8 cellular contexts compared by ENCODE assay signal in genomic region chr6:96899019-96899418, GRCh38. TPM values are rescaled to one million over a fixed set of nuclear protein-coding genes. Genes with fewer than 3 reads are reported as not detected.
A peak's percentile ranks its signal among the peaks of the same experiment; 100 is the strongest.
DNase-seq lines count a peak whose midpoint lies in the region; ATAC-seq, FAIRE-seq and TF ChIP-seq lines count a peak whose summit lies in the region.

No MANE protein-coding gene starts in this region.

- peak; percentile 29 for FAIRE-seq in pancreas (lab: Jason Lieb, UNC)

- H3K9me3 ChIP-seq in SK-N-SH (no peaks in the 10 kb centered on the region), pancreas (no peaks in the 10 kb centered on the region)

- no peaks in the 10 kb centered on the region for H3K9me2 ChIP-seq in SK-N-SH

- peak in 1 of 4 donors; percentile 27 for ATAC-seq in pancreas
- ATAC-seq in GM18873 (IDR thresholded peaks at IDR 0.05; ENCODE audit: low FRiP score, unreplicated experiment) = no peak

- H3K4me3 ChIP-seq in SK-N-SH (ENCODE audit: low read depth in 2 of 2, low read length in 1 of 2) = peak overlapping the region in 1 of 2 experiments; percentile 95; a peak in 2 of 4 replicates
- peak overlapping the region in 1 of 4 donors; percentile 88 for H3K4me3 ChIP-seq in pancreas

- peaks cover 31% of the 10 kb centered on the region for H3K79me2 ChIP-seq in SK-N-SH (ENCODE audit: insufficient read depth)

- H3K4me1 ChIP-seq in SK-N-SH (ENCODE audit: control insufficient read depth in 1 of 2, insufficient read depth in 2 of 2, low read depth in 1 of 2, low read length in 1 of 2) (peaks cover 6 to 15% of the 10 kb centered on the region in 2 experiments; a peak in 3 of 4 replicates), pancreas (peaks cover 6 to 13% (median 8%) of the 10 kb centered on the region in 3 donors)

- peak overlapping the region; percentile 81 to 84; a peak in 3 of 4 replicates for H3K27ac ChIP-seq in SK-N-SH (ENCODE audit: low read depth in 2 of 2, low read length in 1 of 2)
- H3K27ac ChIP-seq in pancreas = peak overlapping the region in 1 of 4 donors; percentile 85

- no peaks in the 10 kb centered on the region for H4K20me1 ChIP-seq in SK-N-SH (ENCODE audit: insufficient read depth)

- intact Hi-C loops in pancreas (cut with DNase I) = no loop called here

- peak; percentile 79 for TF ChIP-seq CTCF in SK-N-SH (IDR thresholded peaks at IDR 0.05)
- peak in 2 of 4 donors; percentile 10 to 26 for TF ChIP-seq CTCF in pancreas (IDR thresholded peaks at IDR 0.05)

- peak overlapping the region; percentile 79 for H3K4me2 ChIP-seq in SK-N-SH

- TF ChIP-seq EP300 in SK-N-SH (IDR thresholded peaks at IDR 0.05; ENCODE audit: borderline replicate concordance in 1 of 2, low read depth in 1 of 2, low read length in 1 of 2) = no peak

- DNase-seq in DMS53 (lab: John Stamatoyannopoulos, UW) (peak; percentile 65), Kasumi-1 (lab: John Stamatoyannopoulos, UW) (peak; percentile 41 to 44), SK-N-SH (peak; percentile 19), fibroblast of the conjunctiva (ENCODE audit: low read depth) (peak; percentile 24), pancreas (no peak), ureter (ENCODE audit: low spot score) (no peak), mucosa of gallbladder (ENCODE audit: low spot score) (no peak)

- H3F3A ChIP-seq in SK-N-SH (replicated peaks; ENCODE audit: insufficient read depth) = peaks cover 8% of the 10 kb centered on the region

- CTCF ChIA-PET in SK-N-SH (lab: Yijun Ruan, JAX) = interaction anchor here (0.6 to 4.9 kb wide), 36 partner anchors 9 to 845 kb away, joined by 3 to 120 read pairs (median 6); partner anchors contain the start of gene GPR63

- 15% methylated on average over 3 of the region's 3 CpGs for WGBS in SK-N-SH (ENCODE audit: low lambda C conversion rate)
- 33 to 34% methylated on average over 3 of the region's 3 CpGs for WGBS in pancreas, 2 donors

- H3K36me3 ChIP-seq in SK-N-SH (replicated peaks in 1 of 2; ENCODE audit: control insufficient read depth in 1 of 2, insufficient read depth in 2 of 2, low read length in 1 of 2) (peaks cover 15 to 24% of the 10 kb centered on the region in 2 experiments), pancreas (peaks cover 0 to 5% (median 4%) of the 10 kb centered on the region in 3 donors)

- POLR2A ChIA-PET in SK-N-SH (lab: Yijun Ruan, JAX) = no interaction called here

- peak overlapping the region; percentile 62; the same call in 1 of the 2 replicates for H3K9ac ChIP-seq in SK-N-SH

- H2AFZ ChIP-seq in SK-N-SH (ENCODE audit: low read depth) = peak overlapping the region; percentile 100; the same call in 1 of the 2 replicates

- TF ChIP-seq RAD21 in SK-N-SH (IDR thresholded peaks at IDR 0.05; ENCODE audit: low read length) = peak; percentile 88

- no peaks in the 10 kb centered on the region for H3K27me3 ChIP-seq in SK-N-SH (ENCODE audit: insufficient read depth)
- H3K27me3 ChIP-seq in pancreas = no peaks in the 10 kb centered on the region

TF ChIP-seq in SK-N-SH, 30 proteins besides CTCF, POLR2A, EP300 and RAD21:
- TF ChIP-seq TAF1 (IDR thresholded peaks at IDR 0.05; ENCODE audit: borderline replicate concordance, low read depth, low read length) = no peak
- TF ChIP-seq SMC3 (IDR thresholded peaks at IDR 0.05; ENCODE audit: low read depth, low read length) = peak; percentile 85

RNA-seq across cellular contexts. Expression of gene NDUFAF4, which starts 1.3 kb away (rescaled TPM):
- polyA plus RNA-seq in SK-N-SH (2012; rRNA removed) (15.9 and 16.7 TPM in 2 replicates), pancreas (10 to 100 TPM; 11.1 to 17.0 TPM)
- polyA plus RNA-seq in SK-N-SH (2012; cell fraction: cytosol; rRNA removed) = 26.2 and 36.8 TPM in 2 replicates
- polyA plus RNA-seq in SK-N-SH (2012; cell fraction: nucleus; rRNA removed) = 4.4 and 8.9 TPM in 2 replicates
- total RNA-seq in pancreas (10 to 100 TPM in 5 of 6 donors, 1 to 10 TPM in 1; 8.2 to 15.2 (median 12.0) TPM), ureter (36.5 TPM), mucosa of gallbladder (25.9 TPM)

RNA-seq across cellular contexts. Expression of gene KLHL32, which starts 25.5 kb away (rescaled TPM):
- polyA plus RNA-seq in SK-N-SH (2012; rRNA removed) (0.18 and 0.21 TPM in 2 replicates), pancreas (1 to 10 TPM in 1 of 2 donors, under 1 TPM in 1; 0.49 to 1.2 TPM)
- polyA plus RNA-seq in SK-N-SH (2012; cell fraction: cytosol; rRNA removed) = 0.12 and 0.19 TPM in 2 replicates
- 0.15 and 0.18 TPM in 2 replicates for polyA plus RNA-seq in SK-N-SH (2012; cell fraction: nucleus; rRNA removed)
- total RNA-seq in pancreas (1 to 10 TPM in 1 of 6 donors, under 1 TPM in 5; 0.37 to 1.3 (median 0.43) TPM), ureter (0.55 TPM), mucosa of gallbladder (1.6 TPM)

Comparison
In these comparisons a context has a peak if more than half of its experiments do, and no peak if none do; other contexts are left out.
1. DNase-seq: peak in DMS53 (single experiment), Kasumi-1 (2 of 2), SK-N-SH (single experiment) and fibroblast of the conjunctiva (single experiment); none in pancreas (0 of 6), ureter (single experiment) and mucosa of gallbladder (single experiment).